ENCODE assay signal across 17 cellular contexts in genomic region chr4:73172166-73172565, GRCh38.
"Had no signal": no experiment of that assay in that cellular context is flagged by ENCODE, and none has a peak within 500 bp of the region (broad histone marks: within the 10 kb centered on the region; RNA-seq: fewer than 3 reads in every experiment).

No MANE protein-coding gene starts in this region.

- H3K27ac Mint-ChIP-seq: activated naive CD4-positive, alpha-beta T cell treated with anti-CD3 and anti-CD28 coated beads, Interleukin-2, amount 10 ng/mL, durations not matched to agents 7 days and 5 days; activated T-helper 1 cell treated with anti-CD3 and anti-CD28 coated beads, Interleukin-12 subunit alpha, Interleukin-12 subunit beta, Interleukin-2, Interleukin-4 antibody, amounts not matched to agents 30 ng/mL and 10 ng/mL and 1 ng/mL, durations not matched to agents 14 hours and 24 hours and 36 hours had no signal

- H3K4me1 ChIP-seq: colonic mucosa, lower lobe of right lung, transverse colon had no signal

- H3K27me3 ChIP-seq: colonic mucosa, right atrium auricular region, transverse colon had no signal

- H3K27ac ChIP-seq: colonic mucosa, epithelial cell of prostate, lower lobe of right lung, right atrium auricular region, transverse colon had no signal

- H3K4me1 Mint-ChIP-seq: activated naive CD4-positive, alpha-beta T cell treated with anti-CD3 and anti-CD28 coated beads, Interleukin-2, amount 10 ng/mL, durations not matched to agents 7 days and 5 days had no signal

- H3K9me3 ChIP-seq: colonic mucosa, lower lobe of right lung, right atrium auricular region, transverse colon had no signal

- ATAC-seq: left cardiac atrium; lower lobe of right lung; naive thymus-derived CD4-positive, alpha-beta T cell had no signal

- H3K4me3 Mint-ChIP-seq: activated naive CD4-positive, alpha-beta T cell treated with anti-CD3 and anti-CD28 coated beads, Interleukin-2, amount 10 ng/mL, durations not matched to agents 7 days and 5 days; activated T-helper 1 cell treated with anti-CD3 and anti-CD28 coated beads, Interleukin-12 subunit alpha, Interleukin-12 subunit beta, Interleukin-2, Interleukin-4 antibody, amounts not matched to agents 30 ng/mL and 10 ng/mL and 1 ng/mL, durations not matched to agents 14 hours and 24 hours and 36 hours; immature natural killer cell had no signal

- H3K27me3 Mint-ChIP-seq: activated naive CD4-positive, alpha-beta T cell treated with anti-CD3 and anti-CD28 coated beads, Interleukin-2, amount 10 ng/mL, durations not matched to agents 7 days and 5 days; naive thymus-derived CD4-positive, alpha-beta T cell had no signal

- DNase-seq: activated CD4-positive, CD25-positive, alpha-beta regulatory T cell; activated naive CD4-positive, alpha-beta T cell treated with anti-CD3 and anti-CD28 coated beads, Interleukin-2, amount 10 ng/mL, durations not matched to agents 7 days and 5 days; anterior cingulate cortex; colonic mucosa; effector CD8-positive, alpha-beta T cell; glutamatergic neuron; immature natural killer cell; left cardiac atrium; lower lobe of right lung; midbrain; naive thymus-derived CD4-positive, alpha-beta T cell; nucleus accumbens; small intestine; transverse colon had no signal
